ENCODE assay signal across 15 cellular contexts in genomic region chr1:53311909-53312305, GRCh38. TPM values are rescaled to one million over a fixed set of nuclear protein-coding genes. Genes with fewer than 3 reads are reported as not detected.
DNase-seq lines count a peak whose midpoint lies in the region; ATAC-seq and TF ChIP-seq lines count a peak whose summit lies in the region.
"Had no signal": no experiment of that assay in that cellular context is flagged by ENCODE, and none has a peak within 500 bp of the region (broad histone marks: within the 10 kb centered on the region; RNA-seq: fewer than 3 reads in every experiment).

No MANE protein-coding gene starts in this region.

- H3K27me3 ChIP-seq in mammary epithelial cell (ENCODE audit: insufficient read depth, low read length) (no peaks in the 10 kb centered on the region), stomach (no peaks in the 10 kb centered on the region)

- no peak overlapping the region for H2AFZ ChIP-seq in mammary epithelial cell (ENCODE audit: low read depth, low read length)

- H3K36me3 Mint-ChIP-seq in MCF 10A (ENCODE audit: insufficient read depth, unreplicated experiment) (peaks cover 7% of the 10 kb centered on the region), HFFc6 (ENCODE audit: low read depth) (no peaks in the 10 kb centered on the region)
- peaks cover 53% of the 10 kb centered on the region for H3K36me3 Mint-ChIP-seq in stimulated activated effector memory CD8-positive, alpha-beta T cell treated with anti-CD3 and anti-CD28 coated beads, Interleukin-12 subunit alpha, Interleukin-12 subunit beta, amount 100 ng/mL, for 72 hours

- no peaks in the 10 kb centered on the region for H3K9me3 Mint-ChIP-seq in MCF 10A (ENCODE audit: unreplicated experiment)
- H3K9me3 Mint-ChIP-seq in stimulated activated effector memory CD8-positive, alpha-beta T cell treated with anti-CD3 and anti-CD28 coated beads, Interleukin-12 subunit alpha, Interleukin-12 subunit beta, amount 100 ng/mL, for 72 hours: no peaks in the 10 kb centered on the region
- no peaks in the 10 kb centered on the region for H3K9me3 Mint-ChIP-seq in HFFc6
- H3K9me3 Mint-ChIP-seq: CD4-positive, alpha-beta memory T cell had no signal

- H3K4me2 ChIP-seq in mammary epithelial cell (ENCODE audit: insufficient read depth, low read depth, low read length): no peak overlapping the region

- H3K36me3 ChIP-seq in mammary epithelial cell (ENCODE audit: insufficient read depth, low read length) (no peaks in the 10 kb centered on the region), stomach (no peaks in the 10 kb centered on the region)

- dilution Hi-C loops in mammary epithelial cell (cut with HindIII; ENCODE audit: low sequenced_read_pairs): no loop called here

- in situ Hi-C loops in mammary epithelial cell (cut with MboI; ENCODE audit: low sequenced_read_pairs in 2 of 2): no loop called here

- no peak overlapping the region for H3K27ac ChIP-seq in mammary epithelial cell (ENCODE audit: insufficient read depth, low read depth, low read length)
- H3K27ac ChIP-seq in stomach: no peak overlapping the region

- TF ChIP-seq EP300 in stomach (IDR thresholded peaks at IDR 0.05): no peak

- peak overlapping the region; percentile 51 for H3K27ac Mint-ChIP-seq in MCF 10A (ENCODE audit: low read depth, unreplicated experiment)
- H3K27ac Mint-ChIP-seq in stimulated activated effector memory CD8-positive, alpha-beta T cell treated with anti-CD3 and anti-CD28 coated beads, Interleukin-12 subunit alpha, Interleukin-12 subunit beta, amount 100 ng/mL, for 72 hours: peak overlapping the region; percentile 84
- no peak overlapping the region for H3K27ac Mint-ChIP-seq in HFFc6

- no peak for TF ChIP-seq POLR2A in stomach (IDR thresholded peaks at IDR 0.05)

- POLR2A ChIA-PET in MCF 10A (lab: Yijun Ruan, JAX): interaction anchor here (1.2 kb wide), 1 partner anchor 21 kb away, joined by 3 read pairs; no protein-coding TSS in a partner anchor

- no peak overlapping the region for H3K4me3 Mint-ChIP-seq in MCF 10A (ENCODE audit: unreplicated experiment)
- H3K4me3 Mint-ChIP-seq in stimulated activated effector memory CD8-positive, alpha-beta T cell treated with anti-CD3 and anti-CD28 coated beads, Interleukin-12 subunit alpha, Interleukin-12 subunit beta, amount 100 ng/mL, for 72 hours: no peak overlapping the region
- H3K4me3 Mint-ChIP-seq in HFFc6: no peak overlapping the region
- H3K4me3 Mint-ChIP-seq: CD4-positive, alpha-beta memory T cell had no signal

- no peaks in the 10 kb centered on the region for H4K20me1 ChIP-seq in mammary epithelial cell (ENCODE audit: insufficient read depth, low read length)

- no peaks in the 10 kb centered on the region for H3K9me3 ChIP-seq in mammary epithelial cell (replicated peaks; ENCODE audit: insufficient read depth, low read length)
- H3K9me3 ChIP-seq in stomach: no peaks in the 10 kb centered on the region

- CTCF ChIA-PET in MCF 10A (lab: Yijun Ruan, JAX): interaction anchor here (0.7 kb wide), 1 partner anchor 72 kb away, joined by 4 read pairs; no protein-coding TSS in a partner anchor
- CTCF ChIA-PET in mammary epithelial cell (lab: Charles Lee; ENCODE audit: low non-redundant PET): no interaction called here

- BruUV-seq in MCF 10A (replicated peaks; lab: Mats Ljungman, UMichigan) (no TSS peak), mammary epithelial cell (replicated peaks; lab: Mats Ljungman, UMichigan) (no TSS peak)

- intact Hi-C loops in MCF 10A (cut with micrococcal nuclease) (no loop called here), mammary epithelial cell (cut with micrococcal nuclease) (no loop called here), stomach (cut with DNase I; ENCODE audit: low total_unique reads) (no loop called here)

- DNase-seq in MCF 10A (ENCODE audit: unreplicated experiment) (no peak), mammary epithelial cell (no peak), NCI-H69 (lab: John Stamatoyannopoulos, UW) (peak; percentile 44), choroid plexus epithelial cell (ENCODE audit: low read depth) (peak; percentile 63), HFFc6 (no peak), stomach (no peak), NCI-H187 (lab: John Stamatoyannopoulos, UW) (no peak)
- no peak for DNase-seq in stimulated activated effector memory CD8-positive, alpha-beta T cell treated with anti-CD3 and anti-CD28 coated beads, Interleukin-12 subunit alpha, Interleukin-12 subunit beta, amount 100 ng/mL, for 72 hours (ENCODE audit: low spot score in 2 of 2)
- DNase-seq: ACHN, DND-41, GDM1, NCI-H1436 treated with DMSO at 0.1 percent for 48 hours, SHP77 treated with DMSO at 0.1 percent for 48 hours had no signal

- TF ChIP-seq CTCF in MCF 10A (IDR thresholded peaks at IDR 0.05; ENCODE audit: unreplicated experiment) (no peak), mammary epithelial cell (conservative IDR thresholded peaks at IDR 0.05 in 1 of 2, IDR thresholded peaks at IDR 0.05 in 1 of 2; ENCODE audit: extremely low read depth in 1 of 2, insufficient read depth in 1 of 2, low read depth in 1 of 2, low read length in 2 of 2) (no peak), choroid plexus epithelial cell (conservative IDR thresholded peaks at IDR 0.05; ENCODE audit: low read depth, low read length) (no peak), HFFc6 (IDR thresholded peaks at IDR 0.05) (no peak), stomach (IDR thresholded peaks at IDR 0.05) (no peak)

- WGBS in mammary epithelial cell (ENCODE audit: low coverage, missing lambda C conversion rate): 100% methylated on average over 3 of the region's 7 CpGs
- WGBS in stomach, 5 donors: 75 to 91% (median 86%) methylated on average over 7 of the region's 7 CpGs

- ATAC-seq in stimulated activated effector memory CD8-positive, alpha-beta T cell treated with anti-CD3 and anti-CD28 coated beads, Interleukin-12 subunit alpha, Interleukin-12 subunit beta, amount 100 ng/mL, for 72 hours: no peak
- ATAC-seq: K562 had no signal

- H3K9ac ChIP-seq in mammary epithelial cell (ENCODE audit: insufficient read depth, low read length): no peak overlapping the region

- H3K4me1 ChIP-seq in mammary epithelial cell (ENCODE audit: insufficient read depth, low read length) (peaks cover 8% of the 10 kb centered on the region), stomach (peaks cover 0 to 6% (median 0%) of the 10 kb centered on the region in 4 donors)

- H3K79me2 ChIP-seq in mammary epithelial cell (ENCODE audit: insufficient read depth, low read length): peaks cover 95% of the 10 kb centered on the region

- no peaks in the 10 kb centered on the region for H3K27me3 Mint-ChIP-seq in MCF 10A (ENCODE audit: insufficient read depth, unreplicated experiment)
- no peaks in the 10 kb centered on the region; the same call in 1 of the 2 replicates for H3K27me3 Mint-ChIP-seq in HFFc6 (ENCODE audit: insufficient read depth)
- H3K27me3 Mint-ChIP-seq: CD4-positive, alpha-beta memory T cell had no signal

- peaks cover 6% of the 10 kb centered on the region for H3K4me1 Mint-ChIP-seq in MCF 10A (ENCODE audit: insufficient read depth, unreplicated experiment)
- peaks cover 41% of the 10 kb centered on the region for H3K4me1 Mint-ChIP-seq in stimulated activated effector memory CD8-positive, alpha-beta T cell treated with anti-CD3 and anti-CD28 coated beads, Interleukin-12 subunit alpha, Interleukin-12 subunit beta, amount 100 ng/mL, for 72 hours
- peaks cover under 1% of the 10 kb centered on the region for H3K4me1 Mint-ChIP-seq in HFFc6 (ENCODE audit: low read depth)

- H3K4me3 ChIP-seq in mammary epithelial cell (replicated peaks in 1 of 3; ENCODE audit: insufficient read depth in 1 of 3, low read depth in 2 of 3, low read length in 3 of 3) (no peak overlapping the region), choroid plexus epithelial cell (ENCODE audit: low read depth, low read length) (no peak overlapping the region), stomach (no peak overlapping the region)
- H3K4me3 ChIP-seq: K562 had no signal

RNA-seq across cellular contexts. Expression of gene LRP8, which starts 16.0 kb away (rescaled TPM):
- total RNA-seq in MCF 10A (2022): 21.5 and 21.8 TPM in 2 replicates
- 10 to 100 TPM; 18.5 to 50.1 TPM for total RNA-seq in mammary epithelial cell
- 68.6 TPM for polyA plus RNA-seq in mammary epithelial cell
- polyA minus RNA-seq in mammary epithelial cell: 212 TPM
- 10 to 100 TPM in 5 of 6 experiments, 1 to 10 TPM in 1; 7.2 to 14.9 (median 13.0) TPM for total RNA-seq in HFFc6 (2021; fragmentation: NEBNext Ultra II Directional; extraction: Animal tissue kit (Norgen Biotek cat#: 25700))
- 10 to 100 TPM in 1 of 5 donors, 1 to 10 TPM in 3, under 1 TPM in 1; 0.58 to 26.8 (median 3.5) TPM for total RNA-seq in stomach
- 1 to 10 TPM in 2 of 3 donors, under 1 TPM in 1; 0.81 to 2.9 (median 1.1) TPM for polyA plus RNA-seq in stomach

Comparison
In these comparisons a context has a peak if more than half of its experiments do, and no peak if none do; other contexts are left out.
1. DNase-seq: peak in NCI-H69 (single experiment) and choroid plexus epithelial cell (single experiment); none in MCF 10A (single experiment), mammary epithelial cell (single experiment), stimulated activated effector memory CD8-positive, alpha-beta T cell treated with anti-CD3 and anti-CD28 coated beads, Interleukin-12 subunit alpha, Interleukin-12 subunit beta, amount 100 ng/mL, for 72 hours (0 of 2), HFFc6 (single experiment), stomach (single experiment) and NCI-H187 (0 of 2).